ENCODE assay signal across 1 cellular context in the genomic region with DNA sequence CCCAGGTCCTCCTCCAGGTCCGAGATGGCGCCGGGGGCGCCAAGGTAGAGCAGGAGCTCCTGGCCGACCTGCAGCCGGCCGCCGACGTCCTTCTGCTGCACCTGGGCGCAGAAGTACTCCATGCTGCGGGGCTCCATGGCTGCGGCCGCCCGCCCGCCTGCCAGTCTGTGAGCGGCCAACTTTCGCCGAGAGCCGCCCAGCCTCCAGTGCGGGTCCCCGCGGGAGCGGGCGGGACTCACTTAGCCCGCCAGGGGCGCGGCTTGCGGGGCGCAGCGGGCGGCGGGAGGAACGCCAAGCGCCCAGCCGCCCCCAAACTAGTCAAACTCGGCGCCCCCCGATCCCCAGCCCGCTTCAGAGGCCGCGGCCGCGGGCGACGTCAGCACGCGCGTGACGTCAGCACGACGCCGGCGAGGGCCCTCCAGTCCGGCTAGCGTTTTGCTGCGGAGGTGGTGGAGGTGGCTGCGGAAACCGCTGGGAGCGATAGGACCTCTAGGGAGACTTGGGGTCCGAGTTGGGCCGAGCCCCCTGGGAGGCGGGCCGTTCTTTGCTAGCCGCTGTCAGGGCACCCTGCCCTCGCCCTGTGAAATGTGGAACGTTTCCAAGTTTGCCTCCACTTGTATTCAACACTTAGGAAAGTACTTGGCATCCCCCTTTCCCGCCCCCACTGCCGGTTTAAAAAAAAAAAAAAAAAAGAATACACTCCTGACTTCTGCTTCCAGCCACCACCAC.
TF ChIP-seq lines count a peak whose summit lies in the region.

Gene CLASP2 (minus strand): TSS at position 389 of the 729 bp plus-strand sequence. CDS start 252 bp downstream, at position 137.

TF ChIP-seq in HepG2, 621 proteins besides CTCF, POLR2A, EP300 and RAD21 (continued from another document and continues in another):
- no peak for TF ChIP-seq AGO1 (IDR thresholded peaks at IDR 0.05; ENCODE audit: low read depth, low read length, poor library complexity, severe bottlenecking)
- TF ChIP-seq ZNF501 (CRISPR knock-in tag; IDR thresholded peaks at IDR 0.05): peak; percentile 64; the same call in 1 of the 2 replicates
- no peak for TF ChIP-seq ZZZ3 (CRISPR knock-in tag; IDR thresholded peaks at IDR 0.05; ENCODE audit: borderline replicate concordance)
- TF ChIP-seq SETDB1 (CRISPR knock-in tag; IDR thresholded peaks at IDR 0.05; ENCODE audit: borderline replicate concordance): no peak
- TF ChIP-seq ZC3H4 (CRISPR knock-in tag; IDR thresholded peaks at IDR 0.05; ENCODE audit: borderline replicate concordance): peak; percentile 51; the same call in 1 of the 2 replicates
- TF ChIP-seq GABPB1 (CRISPR knock-in tag; IDR thresholded peaks at IDR 0.05): peak; percentile 70
- TF ChIP-seq NONO (IDR thresholded peaks at IDR 0.05): no peak
- TF ChIP-seq NONO (CRISPR knock-in tag; conservative IDR thresholded peaks at IDR 0.05): peak; percentile 75
- TF ChIP-seq HDAC6 (IDR thresholded peaks at IDR 0.05; ENCODE audit: low read depth, low read length): no peak
- no peak for TF ChIP-seq ZNF569 (CRISPR knock-in tag; IDR thresholded peaks at IDR 0.05; ENCODE audit: borderline replicate concordance)
- TF ChIP-seq MBNL3 (CRISPR knock-in tag; conservative IDR thresholded peaks at IDR 0.05): no peak
- TF ChIP-seq FOXK1 (CRISPR knock-in tag; IDR thresholded peaks at IDR 0.05; ENCODE audit: borderline replicate concordance, low read depth): no peak
- TF ChIP-seq ZBTB40 (IDR thresholded peaks at IDR 0.05): no peak
- TF ChIP-seq ZBTB40 (CRISPR knock-in tag; IDR thresholded peaks at IDR 0.05): peak; percentile 8; the same call in 1 of the 2 replicates
- no peak for TF ChIP-seq CC2D1A (CRISPR knock-in tag; IDR thresholded peaks at IDR 0.05)
- TF ChIP-seq ZNF616 (CRISPR knock-in tag; IDR thresholded peaks at IDR 0.05; ENCODE audit: low read depth): no peak
- TF ChIP-seq CAMTA2 (CRISPR knock-in tag; IDR thresholded peaks at IDR 0.05; ENCODE audit: borderline replicate concordance): no peak
- TF ChIP-seq ZSCAN25 (CRISPR knock-in tag; IDR thresholded peaks at IDR 0.05): no peak
- TF ChIP-seq ZNF619 (CRISPR knock-in tag; IDR thresholded peaks at IDR 0.05): no peak
- TF ChIP-seq ZSCAN20 (CRISPR knock-in tag; IDR thresholded peaks at IDR 0.05; ENCODE audit: borderline replicate concordance): peak; percentile 22; the same call in 1 of the 2 replicates
- TF ChIP-seq XBP1 (CRISPR knock-in tag; IDR thresholded peaks at IDR 0.05): no peak
- peak; percentile 69 for TF ChIP-seq MED8 (CRISPR knock-in tag; IDR thresholded peaks at IDR 0.05; ENCODE audit: insufficient replicate concordance)
- no peak for TF ChIP-seq PRDM4 (CRISPR knock-in tag; IDR thresholded peaks at IDR 0.05; ENCODE audit: borderline replicate concordance)
- TF ChIP-seq TARDBP (CRISPR knock-in tag; IDR thresholded peaks at IDR 0.05): no peak
- TF ChIP-seq IRF9 (CRISPR knock-in tag; IDR thresholded peaks at IDR 0.05; ENCODE audit: borderline replicate concordance): peak; percentile 85; the same call in 1 of the 2 replicates
- no peak for TF ChIP-seq THRA (CRISPR knock-in tag; IDR thresholded peaks at IDR 0.05; ENCODE audit: borderline replicate concordance)
- no peak for TF ChIP-seq CENPX (CRISPR knock-in tag; IDR thresholded peaks at IDR 0.05)
- no peak for TF ChIP-seq ZSCAN12 (CRISPR knock-in tag; IDR thresholded peaks at IDR 0.05)
- TF ChIP-seq ZFX (CRISPR knock-in tag; IDR thresholded peaks at IDR 0.05; ENCODE audit: low read depth): peak; percentile 88
- TF ChIP-seq ZMYM3 (CRISPR knock-in tag; IDR thresholded peaks at IDR 0.05): no peak
- no peak; the same call in 1 of the 2 replicates for TF ChIP-seq POGK (CRISPR knock-in tag; conservative IDR thresholded peaks at IDR 0.05)
- TF ChIP-seq NCOA5 (CRISPR knock-in tag; IDR thresholded peaks at IDR 0.05): no peak
